In genomic region chr12:15883536-15883935, GRCh38 we compare ENCODE assay signal across 10 cellular contexts. TPM values are rescaled to one million over a fixed set of nuclear protein-coding genes. Genes with fewer than 3 reads are reported as not detected.
DNase-seq lines count a peak whose midpoint lies in the region; TF ChIP-seq lines count a peak whose summit lies in the region.
"Had no signal": no experiment of that assay in that cellular context is flagged by ENCODE, and none has a peak within 500 bp of the region (broad histone marks: within the 10 kb centered on the region; RNA-seq: fewer than 3 reads in every experiment).

No MANE protein-coding gene starts in this region.

- no peaks in the 10 kb centered on the region for H3K9me3 ChIP-seq in SK-N-MC (ENCODE audit: low read depth, low read length)

- TF ChIP-seq CTCF in GM12864 (IDR thresholded peaks at IDR 0.05; ENCODE audit: low read depth, low read length, missing control alignments) (no peak), fibroblast of the aortic adventitia (IDR thresholded peaks at IDR 0.05; ENCODE audit: insufficient read depth, low read length) (no peak), retinal pigment epithelial cell (conservative IDR thresholded peaks at IDR 0.05; ENCODE audit: low read depth, low read length) (no peak)

- peak overlapping the region; percentile 97 for H3K9ac ChIP-seq in SK-N-MC (ENCODE audit: insufficient read length)

- H3K4me3 ChIP-seq in GM12864 (ENCODE audit: low read depth, low read length) (peak overlapping the region; percentile 88), SK-N-MC (peak overlapping the region; percentile 98), fibroblast of the aortic adventitia (ENCODE audit: low read depth, low read length) (peak overlapping the region; percentile 97), retinal pigment epithelial cell (ENCODE audit: low read length) (peak overlapping the region; percentile 96)

- no peak overlapping the region for H3K27ac ChIP-seq in SK-N-MC

- H3K36me3 ChIP-seq in SK-N-MC (ENCODE audit: insufficient read depth, low read length) = peaks cover 47% of the 10 kb centered on the region

- DNase-seq in GM12864 (ENCODE audit: low read depth) (no peak), SK-N-MC (ENCODE audit: low read depth, low spot score) (no peak), fibroblast of the aortic adventitia (ENCODE audit: low read depth) (peak; percentile 18), retinal pigment epithelial cell (ENCODE audit: low read depth) (no peak), NCI-H2081 treated with DMSO at 0.1 percent for 48 hours (lab: John Stamatoyannopoulos, UW) (no peak), HuH-7 (ENCODE audit: low spot score) (no peak), NCI-H187 treated with DMSO at 0.1 percent for 48 hours (lab: John Stamatoyannopoulos, UW) (no peak), SKM-1 (lab: John Stamatoyannopoulos, UW; ENCODE audit: unreplicated experiment) (no peak)
- DNase-seq: activated gamma-delta T cell, GOT3 had no signal

RNA-seq across cellular contexts. Expression of gene STRAP, which starts 1.3 kb away (rescaled TPM):
- 93.9 and 101 TPM in 2 replicates for total RNA-seq in fibroblast of the aortic adventitia (ENCODE audit: low replicate concordance)

RNA-seq across cellular contexts. Expression of gene DERA, which starts 27.6 kb away (rescaled TPM):
- 59.6 and 72.2 TPM in 2 replicates for total RNA-seq in fibroblast of the aortic adventitia (ENCODE audit: low replicate concordance)
